11 cellular contexts compared by ENCODE assay signal in the genomic region with DNA sequence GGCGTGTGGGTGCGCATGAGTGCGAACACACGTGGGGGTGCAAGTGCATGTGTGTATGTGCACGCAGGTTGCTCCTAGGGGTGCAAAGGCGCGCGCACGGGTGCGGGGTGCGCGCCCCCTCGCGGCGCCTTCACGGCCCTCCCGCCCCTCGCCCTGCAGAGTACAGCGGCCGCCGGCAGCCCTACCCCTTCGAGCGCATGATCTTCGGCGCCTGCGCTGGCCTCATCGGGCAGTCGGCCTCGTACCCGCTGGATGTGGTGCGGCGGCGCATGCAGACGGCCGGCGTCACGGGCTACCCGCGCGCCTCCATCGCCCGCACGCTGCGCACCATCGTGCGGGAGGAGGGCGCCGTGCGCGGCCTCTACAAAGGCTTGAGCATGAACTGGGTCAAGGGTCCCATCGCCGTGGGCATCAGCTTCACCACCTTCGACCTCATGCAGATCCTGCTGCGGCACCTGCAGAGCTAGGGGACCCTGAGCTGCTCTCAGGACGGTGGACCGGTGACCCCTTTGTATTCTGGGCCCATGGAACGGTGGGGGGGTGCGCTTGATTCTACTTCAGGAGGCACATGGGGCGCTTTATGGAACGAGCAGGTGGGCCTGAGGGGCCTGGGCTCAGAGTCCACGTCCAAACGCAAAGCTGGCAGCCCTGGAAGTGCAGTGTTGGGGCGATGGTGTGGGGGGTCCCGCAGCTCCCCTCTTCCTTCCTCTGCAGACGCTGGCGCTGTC. TPM values are rescaled to one million over a fixed set of nuclear protein-coding genes. Genes with fewer than 3 reads are reported as not detected.
DNase-seq lines count a peak whose midpoint lies in the region; ATAC-seq, FAIRE-seq and TF ChIP-seq lines count a peak whose summit lies in the region.
"Had no signal": no experiment of that assay in that cellular context is flagged by ENCODE, and none has a peak within 500 bp of the region (broad histone marks: within the 10 kb centered on the region; RNA-seq: fewer than 3 reads in every experiment).

No MANE protein-coding gene starts in this region.

- H3K9me1 ChIP-seq in endothelial cell of umbilical vein (replicated peaks; ENCODE audit: control insufficient read depth, extremely low read depth, insufficient read depth, low read length), result no peaks in the 10 kb centered on the region

- dilution Hi-C loops in endothelial cell of umbilical vein (cut with MboI; ENCODE audit: extremely low pct_ligation_motif_present, low sequenced_read_pairs), result no loop called here

- H3K4me1 Mint-ChIP-seq in Caco-2 (ENCODE audit: low read depth, unreplicated experiment), result no peaks in the 10 kb centered on the region
- peaks cover 33% of the 10 kb centered on the region for H3K4me1 Mint-ChIP-seq in neural crest cell

- H4K20me1 ChIP-seq in OCI-LY1 (ENCODE audit: insufficient read depth, low read length) (no peaks in the 10 kb centered on the region), endothelial cell of umbilical vein (replicated peaks; ENCODE audit: control insufficient read depth, extremely low read depth, insufficient read depth, low read length) (no peaks in the 10 kb centered on the region)

- intact Hi-C loops in Caco-2 (cut with micrococcal nuclease; ENCODE audit: unreplicated experiment) (no loop called here), endothelial cell of umbilical vein (cut with micrococcal nuclease) (no loop called here)

- H3K9me3 Mint-ChIP-seq in Caco-2 (ENCODE audit: unreplicated experiment) (no peaks in the 10 kb centered on the region), neural crest cell (no peaks in the 10 kb centered on the region)
- H3K9me3 Mint-ChIP-seq: dendritic cell treated with granulocyte-macrophage colony-stimulating factor and Interleukin-4, amounts not matched to agents 40 ng/mL and 50 ng/mL, for 4 days; IgD-negative memory B cell had no signal

- H2AFZ ChIP-seq in OCI-LY1 (ENCODE audit: low read length) (no peak overlapping the region), endothelial cell of umbilical vein (ENCODE audit: low read depth, low read length) (no peak overlapping the region)

- peak; percentile 12 for FAIRE-seq in endothelial cell of umbilical vein (lab: Jason Lieb, UNC)

- H3K27ac Mint-ChIP-seq in Caco-2 (ENCODE audit: unreplicated experiment), result no peak overlapping the region
- no peak overlapping the region for H3K27ac Mint-ChIP-seq in neural crest cell (ENCODE audit: unreplicated experiment)
- H3K27ac Mint-ChIP-seq: dendritic cell treated with granulocyte-macrophage colony-stimulating factor and Interleukin-4, amounts not matched to agents 40 ng/mL and 50 ng/mL, for 4 days; IgD-negative memory B cell had no signal

- H3K36me3 Mint-ChIP-seq in Caco-2 (ENCODE audit: insufficient read depth, unreplicated experiment) (peaks cover 6% of the 10 kb centered on the region), neural crest cell (ENCODE audit: low read depth) (no peaks in the 10 kb centered on the region)

- H3K27ac ChIP-seq in OCI-LY1 (ENCODE audit: low read depth, low read length, poor library complexity, severe bottlenecking), result no peak overlapping the region
- H3K27ac ChIP-seq in endothelial cell of umbilical vein (ENCODE audit: insufficient read depth, low read depth, low read length), result no peak overlapping the region
- H3K27ac ChIP-seq: upper lobe of left lung had no signal

- peak; percentile 19 to 22 for TF ChIP-seq CTCF in Caco-2 (IDR thresholded peaks at IDR 0.05; ENCODE audit: insufficient read depth in 1 of 2, low read depth in 1 of 2, low read length in 1 of 2, severe bottlenecking in 1 of 2, unreplicated experiment in 1 of 2)
- TF ChIP-seq CTCF in OCI-LY1 (IDR thresholded peaks at IDR 0.05; ENCODE audit: low read length), result peak; percentile 44
- peak; percentile 38 to 62 for TF ChIP-seq CTCF in endothelial cell of umbilical vein (IDR thresholded peaks at IDR 0.05; ENCODE audit: extremely low read depth in 1 of 2, insufficient read depth in 1 of 2, low read depth in 1 of 2, low read length in 2 of 2)
- peak; percentile 54 for TF ChIP-seq CTCF in neural crest cell (conservative IDR thresholded peaks at IDR 0.05)

- POLR2A ChIA-PET in Caco-2 (lab: Charles Lee), result no interaction called here
- POLR2A ChIA-PET in endothelial cell of umbilical vein (lab: Charles Lee), result no interaction called here

- H3K27me3 ChIP-seq in Caco-2 (replicated peaks; ENCODE audit: control insufficient read depth, insufficient read depth, low read length) (no peaks in the 10 kb centered on the region), OCI-LY1 (ENCODE audit: insufficient read depth, low read length) (no peaks in the 10 kb centered on the region; the same call in 1 of the 2 replicates), endothelial cell of umbilical vein (ENCODE audit: control insufficient read depth in 2 of 2, insufficient read depth in 2 of 2, low read length in 2 of 2) (no peaks in the 10 kb centered on the region)
- H3K27me3 ChIP-seq: upper lobe of left lung had no signal

- H3K4me2 ChIP-seq in OCI-LY1 (ENCODE audit: low read length) (peak overlapping the region; percentile 44), endothelial cell of umbilical vein (ENCODE audit: insufficient read depth, low read length) (no peak overlapping the region)

- no peak overlapping the region for H3K4me3 Mint-ChIP-seq in Caco-2 (ENCODE audit: unreplicated experiment)
- H3K4me3 Mint-ChIP-seq in neural crest cell, result peak overlapping the region; percentile 38

- ATAC-seq in GM18505 (IDR thresholded peaks at IDR 0.05; ENCODE audit: unreplicated experiment) (no peak), GM19455 (IDR thresholded peaks at IDR 0.05; ENCODE audit: unreplicated experiment) (no peak)

- peaks cover 6% of the 10 kb centered on the region; the same call in 1 of the 2 replicates for H3K4me1 ChIP-seq in Caco-2
- peaks cover 9% of the 10 kb centered on the region for H3K4me1 ChIP-seq in OCI-LY1 (ENCODE audit: insufficient read depth, low read length, severe bottlenecking)
- no peaks in the 10 kb centered on the region for H3K4me1 ChIP-seq in endothelial cell of umbilical vein (ENCODE audit: control insufficient read depth, extremely low read depth, insufficient read depth, low read length)

- H3K79me2 ChIP-seq in OCI-LY1 (ENCODE audit: insufficient read depth, low read length) (no peaks in the 10 kb centered on the region), endothelial cell of umbilical vein (ENCODE audit: control insufficient read depth, insufficient read depth, low read length) (no peaks in the 10 kb centered on the region)

- H3K4me3 ChIP-seq in Caco-2 (ENCODE audit: low read depth, low read length) (no peak overlapping the region), OCI-LY1 (ENCODE audit: low read depth, low read length, poor library complexity, severe bottlenecking) (peak overlapping the region; percentile 38), endothelial cell of umbilical vein (replicated peaks in 1 of 3; ENCODE audit: insufficient read depth in 1 of 3, low read depth in 1 of 3, low read length in 3 of 3) (no peak overlapping the region)
- H3K4me3 ChIP-seq: upper lobe of left lung had no signal

- H3K9me3 ChIP-seq in Caco-2, result no peaks in the 10 kb centered on the region
- no peaks in the 10 kb centered on the region for H3K9me3 ChIP-seq in OCI-LY1 (ENCODE audit: low read length)
- H3K9me3 ChIP-seq in endothelial cell of umbilical vein (replicated peaks; ENCODE audit: control insufficient read depth, insufficient read depth, low read length), result no peaks in the 10 kb centered on the region
- H3K9me3 ChIP-seq: upper lobe of left lung had no signal

- no TSS peak for BruUV-seq in Caco-2 (replicated peaks; lab: Mats Ljungman, UMichigan)
- no TSS peak for BruUV-seq in endothelial cell of umbilical vein (replicated peaks; lab: Mats Ljungman, UMichigan)

- H3K27me3 Mint-ChIP-seq in Caco-2 (ENCODE audit: insufficient read depth, unreplicated experiment) (no peaks in the 10 kb centered on the region), neural crest cell (ENCODE audit: low read depth) (peaks cover 3% of the 10 kb centered on the region)
- H3K27me3 Mint-ChIP-seq: IgD-negative memory B cell had no signal

- H3K36me3 ChIP-seq in Caco-2 (ENCODE audit: control insufficient read depth, insufficient read depth, low read length), result no peaks in the 10 kb centered on the region
- H3K36me3 ChIP-seq in OCI-LY1 (ENCODE audit: insufficient read depth, low read length), result no peaks in the 10 kb centered on the region; the same call in 1 of the 2 replicates
- H3K36me3 ChIP-seq in endothelial cell of umbilical vein (ENCODE audit: control insufficient read depth in 2 of 2, extremely low read depth in 1 of 2, insufficient read depth in 2 of 2, low read length in 2 of 2), result no peaks in the 10 kb centered on the region

- H3F3A ChIP-seq in OCI-LY1 (ENCODE audit: insufficient read depth, low read length), result no peaks in the 10 kb centered on the region

- CTCF ChIA-PET in Caco-2 (lab: Charles Lee) (no interaction called here), endothelial cell of umbilical vein (lab: Charles Lee) (no interaction called here)

- H3K9me2 ChIP-seq in OCI-LY1 (ENCODE audit: low read depth, low read length), result no peaks in the 10 kb centered on the region

- no peak overlapping the region for H3K9ac ChIP-seq in OCI-LY1 (ENCODE audit: low read length)
- no peak overlapping the region for H3K9ac ChIP-seq in endothelial cell of umbilical vein (replicated peaks; ENCODE audit: extremely low read depth, insufficient read depth, low read length)

- no peak for DNase-seq in Caco-2
- DNase-seq in endothelial cell of umbilical vein (ENCODE audit: low read depth, low spot score), result peak; percentile 31
- DNase-seq in neural crest cell (ENCODE audit: low read depth, low spot score), result peak; percentile 52
- DNase-seq in NCI-H2227 treated with DMSO at 0.1 percent for 48 hours (lab: John Stamatoyannopoulos, UW), result no peak
- DNase-seq in central memory CD4-positive, alpha-beta T cell, result no peak

- no peak for TF ChIP-seq POLR2A in endothelial cell of umbilical vein (IDR thresholded peaks at IDR 0.05; ENCODE audit: low read depth, low read length)
- TF ChIP-seq POLR2A in GM18505 (IDR thresholded peaks at IDR 0.05; ENCODE audit: borderline replicate concordance, extremely low read depth, insufficient read depth, insufficient read length), result no peak

RNA-seq across cellular contexts. Expression of gene TMEM161A, which starts 27.7 kb away (rescaled TPM):
- total RNA-seq in Caco-2 (2022), result 36.9 and 38.3 TPM in 2 replicates
- 23.3 and 24.1 TPM in 2 replicates for total RNA-seq in endothelial cell of umbilical vein
- 54.9 and 72.6 TPM in 2 replicates for polyA plus RNA-seq in endothelial cell of umbilical vein
- 19.5 and 26.6 TPM in 2 replicates for polyA plus RNA-seq in endothelial cell of umbilical vein (2011; cell fraction: cytosol; rRNA removed)
- polyA plus RNA-seq in endothelial cell of umbilical vein (2011; cell fraction: nucleus; rRNA removed), result 54.4 and 60.6 TPM in 2 replicates
- 18.3 and 27.7 TPM in 2 replicates for polyA plus RNA-seq in endothelial cell of umbilical vein (2012)
- polyA minus RNA-seq in endothelial cell of umbilical vein, result 26.5 and 33.3 TPM in 2 replicates
- polyA minus RNA-seq in endothelial cell of umbilical vein (2011; cell fraction: cytosol; rRNA and poly(A)+ RNA removed), result 36.0 TPM
- polyA minus RNA-seq in endothelial cell of umbilical vein (2011; cell fraction: nucleus; rRNA and poly(A)+ RNA removed), result 15.0 and 20.1 TPM in 2 replicates
- total RNA-seq in neural crest cell, result 42.8 and 44.8 TPM in 2 replicates

RNA-seq across cellular contexts. Expression of gene SLC25A42, which starts 46.8 kb away (rescaled TPM):
- total RNA-seq in Caco-2 (2022) (4.5 and 5.4 TPM in 2 replicates), endothelial cell of umbilical vein (6.2 and 8.2 TPM in 2 replicates), neural crest cell (10.5 and 11.1 TPM in 2 replicates)
- 6.3 and 7.2 TPM in 2 replicates for polyA plus RNA-seq in endothelial cell of umbilical vein
- polyA plus RNA-seq in endothelial cell of umbilical vein (2011; cell fraction: cytosol; rRNA removed), result 3.8 and 6.0 TPM in 2 replicates
- 10.0 and 11.2 TPM in 2 replicates for polyA plus RNA-seq in endothelial cell of umbilical vein (2011; cell fraction: nucleus; rRNA removed)
- polyA plus RNA-seq in endothelial cell of umbilical vein (2012), result 6.1 and 6.5 TPM in 2 replicates
- 4.0 and 7.4 TPM in 2 replicates for polyA minus RNA-seq in endothelial cell of umbilical vein
- polyA minus RNA-seq in endothelial cell of umbilical vein (2011; cell fraction: cytosol; rRNA and poly(A)+ RNA removed), result 6.3 TPM
- 3.7 and 7.3 TPM in 2 replicates for polyA minus RNA-seq in endothelial cell of umbilical vein (2011; cell fraction: nucleus; rRNA and poly(A)+ RNA removed)

RNA-seq across cellular contexts. Expression of gene MEF2B, which starts 59.5 kb away (rescaled TPM):
- 0.82 and 1.5 TPM in 2 replicates for total RNA-seq in Caco-2 (2022)
- 1.2 and 1.3 TPM in 2 replicates for total RNA-seq in endothelial cell of umbilical vein
- polyA plus RNA-seq in endothelial cell of umbilical vein, result 0.52 and 0.65 TPM in 2 replicates
- 0.21 and 0.49 TPM in 2 replicates for polyA plus RNA-seq in endothelial cell of umbilical vein (2011; cell fraction: cytosol; rRNA removed)
- 1.4 and 1.7 TPM in 2 replicates for polyA plus RNA-seq in endothelial cell of umbilical vein (2011; cell fraction: nucleus; rRNA removed)
- 0.48 and 0.86 TPM in 2 replicates for polyA plus RNA-seq in endothelial cell of umbilical vein (2012)
- polyA minus RNA-seq in endothelial cell of umbilical vein, result not detected in 2 replicates
- polyA minus RNA-seq in endothelial cell of umbilical vein (2011; cell fraction: cytosol; rRNA and poly(A)+ RNA removed), result not detected
- 1.8 TPM in 1 of 2 replicates, not detected in the other for polyA minus RNA-seq in endothelial cell of umbilical vein (2011; cell fraction: nucleus; rRNA and poly(A)+ RNA removed)
- 1.4 and 1.5 TPM in 2 replicates for total RNA-seq in neural crest cell

Comparison
In these comparisons a context has a peak if more than half of its experiments do, and no peak if none do; other contexts are left out.
1. DNase-seq: peak in endothelial cell of umbilical vein (single experiment) and neural crest cell (single experiment); none in Caco-2 (0 of 2), NCI-H2227 treated with DMSO at 0.1 percent for 48 hours (single experiment) and central memory CD4-positive, alpha-beta T cell (single experiment).
2. Peak in every context shown above with its lines, with median percentiles within 50 percentile points of each other: CTCF ChIP-seq.